28 cellular contexts compared by ENCODE assay signal in the genomic region with DNA sequence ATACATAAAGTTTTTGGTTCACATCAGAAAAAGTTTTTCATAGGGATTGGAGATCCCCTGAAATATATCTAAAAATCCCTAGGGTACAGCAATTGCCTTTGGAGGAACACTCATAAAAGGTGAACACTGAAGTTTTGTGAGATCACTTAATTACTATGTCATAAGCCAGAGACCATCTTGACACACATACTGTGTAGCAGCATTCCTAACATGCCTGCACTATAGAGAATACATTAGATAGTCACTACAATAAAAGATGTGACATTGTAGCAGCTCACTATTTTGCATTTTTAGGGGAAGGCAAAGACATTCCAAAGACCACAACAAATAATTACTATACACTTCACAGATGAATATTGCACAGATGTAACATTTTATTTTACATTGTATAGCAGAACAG.
"Had no signal": no experiment of that assay in that cellular context is flagged by ENCODE, and none has a peak within 500 bp of the region (broad histone marks: within the 10 kb centered on the region; RNA-seq: fewer than 3 reads in every experiment).

No MANE protein-coding gene starts in this region.

- H3K4me1 ChIP-seq: left lung, lower lobe of right lung, pancreas, prostate gland, transverse colon, upper lobe of left lung had no signal

- H3K27ac ChIP-seq: left lung, lower lobe of right lung, pancreas, prostate gland, skin epidermis, transverse colon, upper lobe of left lung had no signal

- H3K9me3 ChIP-seq: left lung, lower lobe of right lung, mucosa of descending colon, pancreas, prostate gland, transverse colon, upper lobe of left lung had no signal

- ATAC-seq: left cardiac atrium; left lung; lower lobe of right lung; mucosa of descending colon; naive thymus-derived CD4-positive, alpha-beta T cell; pancreas; right cardiac atrium; sciatic nerve; stimulated activated effector memory CD8-positive, alpha-beta T cell treated with anti-CD3 and anti-CD28 coated beads, Interleukin-12 subunit alpha, Interleukin-12 subunit beta, amount 100 ng/mL, for 72 hours had no signal

- H3K27me3 Mint-ChIP-seq: naive thymus-derived CD4-positive, alpha-beta T cell; stimulated activated naive CD8-positive, alpha-beta T cell treated with anti-CD3 and anti-CD28 coated beads, Interleukin-15, Interleukin-2, amounts not matched to agents 100 ng/mL and 50 ng/mL, for 24 hours had no signal

- H3K4me3 Mint-ChIP-seq: naive thymus-derived CD4-positive, alpha-beta T cell; nephron; neural crest cell; stimulated activated effector memory CD8-positive, alpha-beta T cell treated with anti-CD3 and anti-CD28 coated beads, Interleukin-12 subunit alpha, Interleukin-12 subunit beta, amount 100 ng/mL, for 72 hours; stimulated activated naive CD8-positive, alpha-beta T cell treated with anti-CD3 and anti-CD28 coated beads, Interleukin-15, Interleukin-2, amounts not matched to agents 100 ng/mL and 50 ng/mL, for 24 hours had no signal

- FAIRE-seq: keratinocyte had no signal

- DNase-seq: hippocampal formation; kidney glomerular epithelial cell; left cardiac atrium; left lung; lower lobe of right lung; midbrain; mucosa of descending colon; naive thymus-derived CD4-positive, alpha-beta T cell; nucleus accumbens; pancreas; posterior cingulate gyrus; retina; right cardiac atrium; stimulated activated CD4-positive, alpha-beta T cell treated with anti-CD3 and anti-CD28 coated beads, Interleukin-12 subunit alpha, Interleukin-12 subunit beta, amount 100 ng/mL, for 4 hours; stimulated activated CD4-positive, alpha-beta T cell treated with anti-CD3 and anti-CD28 coated beads, Interleukin-15, amount 100 ng/mL, for 24 hours; stimulated activated CD4-positive, alpha-beta T cell treated with anti-CD3 and anti-CD28 coated beads, Interleukin-2, amount 100 ng/mL, for 24 hours; stimulated activated CD4-positive, alpha-beta T cell treated with anti-CD3 and anti-CD28 coated beads, Interleukin-4, amount 100 ng/mL, for 24 hours; stimulated activated naive CD4-positive, alpha-beta T cell; transverse colon; upper lobe of left lung had no signal

- H3K36me3 ChIP-seq: left lung, lower lobe of right lung, pancreas, prostate gland, transverse colon, upper lobe of left lung had no signal

- H3K9me3 Mint-ChIP-seq: nephron; neural crest cell; stimulated activated effector memory CD8-positive, alpha-beta T cell treated with anti-CD3 and anti-CD28 coated beads, Interleukin-12 subunit alpha, Interleukin-12 subunit beta, amount 100 ng/mL, for 72 hours; stimulated activated naive CD8-positive, alpha-beta T cell treated with anti-CD3 and anti-CD28 coated beads, Interleukin-15, Interleukin-2, amounts not matched to agents 100 ng/mL and 50 ng/mL, for 24 hours had no signal

- H3K4me1 Mint-ChIP-seq: naive thymus-derived CD4-positive, alpha-beta T cell; nephron; stimulated activated effector memory CD8-positive, alpha-beta T cell treated with anti-CD3 and anti-CD28 coated beads, Interleukin-12 subunit alpha, Interleukin-12 subunit beta, amount 100 ng/mL, for 72 hours had no signal

- H3K36me3 Mint-ChIP-seq: naive thymus-derived CD4-positive, alpha-beta T cell; stimulated activated effector memory CD8-positive, alpha-beta T cell treated with anti-CD3 and anti-CD28 coated beads, Interleukin-12 subunit alpha, Interleukin-12 subunit beta, amount 100 ng/mL, for 72 hours had no signal

- H3K27me3 ChIP-seq: left lung, pancreas, transverse colon, upper lobe of left lung had no signal

- H3K27ac Mint-ChIP-seq: naive thymus-derived CD4-positive, alpha-beta T cell; nephron; stimulated activated effector memory CD8-positive, alpha-beta T cell treated with anti-CD3 and anti-CD28 coated beads, Interleukin-12 subunit alpha, Interleukin-12 subunit beta, amount 100 ng/mL, for 72 hours; stimulated activated naive CD8-positive, alpha-beta T cell treated with anti-CD3 and anti-CD28 coated beads, Interleukin-15, Interleukin-2, amounts not matched to agents 100 ng/mL and 50 ng/mL, for 24 hours had no signal

- H3K4me3 ChIP-seq: left lung, lower lobe of right lung, mucosa of descending colon, pancreas, prostate gland, skin epidermis, transverse colon, upper lobe of left lung had no signal
